In the genomic region with DNA sequence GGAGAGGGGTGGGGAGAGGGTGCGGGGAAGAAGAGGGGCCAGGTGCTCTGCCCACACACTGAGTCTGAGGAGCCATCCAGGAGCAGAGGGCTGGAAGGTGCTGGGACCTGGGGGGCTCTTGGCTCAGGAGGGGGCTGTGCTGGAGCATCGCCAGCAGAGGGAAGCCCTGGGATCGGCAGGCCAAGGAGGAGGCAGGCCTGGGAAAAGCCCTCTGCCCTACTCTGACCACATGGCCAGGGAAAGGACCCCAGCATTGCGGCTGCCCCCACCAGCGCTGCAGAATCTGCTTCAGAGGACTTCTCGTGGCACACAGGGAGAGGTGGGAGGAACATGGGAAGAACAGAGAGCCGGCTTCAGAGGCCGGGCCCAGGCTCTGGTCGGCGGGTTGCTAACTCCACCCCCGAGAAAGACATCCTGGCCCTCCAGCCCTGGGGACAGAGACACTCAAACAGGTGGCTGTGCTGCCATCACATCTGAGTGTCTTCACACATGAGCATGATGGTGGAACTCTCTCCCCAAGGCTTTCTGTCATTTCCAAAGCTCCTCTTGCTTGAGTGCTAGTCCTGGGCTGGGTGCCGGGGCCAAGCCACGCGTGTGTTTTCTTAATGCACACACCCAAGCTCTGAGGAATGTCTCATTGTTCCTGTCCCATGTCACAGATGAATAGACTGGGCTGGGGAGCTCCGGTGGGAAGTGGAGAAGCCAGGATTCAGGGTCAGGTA, we compare ENCODE assay signal across 27 cellular contexts.
"Had no signal": no experiment of that assay in that cellular context is flagged by ENCODE, and none has a peak within 500 bp of the region (broad histone marks: within the 10 kb centered on the region; RNA-seq: fewer than 3 reads in every experiment).

No MANE protein-coding gene starts in this region.

- H3K4me1 ChIP-seq: ascending aorta, breast epithelium, colonic mucosa, left ventricle myocardium inferior, sigmoid colon had no signal

- H3K4me3 Mint-ChIP-seq: central memory CD8-positive, alpha-beta T cell; effector memory CD8-positive, alpha-beta T cell; immature natural killer cell; nephron progenitor cell; stimulated activated naive B cell treated with anti-CD40 and anti-IgM and Interleukin-4, amounts not matched to agents 10 μg/mL and 1 μg/mL and 100 μg/mL, for 72 hours; WTC11 had no signal

- H3K4me3 ChIP-seq: ascending aorta, breast epithelium, colonic mucosa, dorsolateral prefrontal cortex, hepatocyte, left ventricle myocardium inferior, sigmoid colon, smooth muscle cell had no signal

- H2AFZ ChIP-seq: hepatocyte had no signal

- H3K4me1 Mint-ChIP-seq: central memory CD8-positive, alpha-beta T cell; immature natural killer cell; WTC11 had no signal

- ATAC-seq: activated naive CD4-positive, alpha-beta T cell treated with anti-CD3 and anti-CD28 coated beads, Interleukin-2, amount 50 U/mL, for 72 hours; effector memory CD8-positive, alpha-beta T cell; esophagus mucosa; WTC11 had no signal

- H3K9me3 Mint-ChIP-seq: activated naive CD4-positive, alpha-beta T cell treated with anti-CD3 and anti-CD28 coated beads, Interleukin-2, amount 50 U/mL, for 72 hours; central memory CD8-positive, alpha-beta T cell; effector memory CD8-positive, alpha-beta T cell; immature natural killer cell; nephron progenitor cell; stimulated activated naive B cell treated with anti-CD40 and anti-IgM and Interleukin-4, amounts not matched to agents 10 μg/mL and 1 μg/mL and 100 μg/mL, for 72 hours; WTC11 had no signal

- DNase-seq: activated CD4-positive, alpha-beta T cell treated with anti-CD3 and anti-CD28 coated beads, Interleukin-2, amount 50 U/mL, for 4 hours; activated gamma-delta T cell; activated T-cell treated with anti-CD3 and anti-CD28 coated beads, Interleukin-2, amount 50 U/mL, for 48 hours; colonic mucosa; dorsolateral prefrontal cortex; effector memory CD8-positive, alpha-beta T cell; glutamatergic neuron; immature natural killer cell; kidney glomerular epithelial cell; left ventricle myocardium inferior; nephron progenitor cell; sigmoid colon; stimulated activated CD4-positive, alpha-beta T cell treated with anti-CD3 and anti-CD28 coated beads, Interleukin-2, amount 100 ng/mL, for 48 hours; stimulated activated CD8-positive, alpha-beta memory T cell treated with anti-CD3 and anti-CD28 coated beads, Interleukin-4, amount 100 ng/mL, for 48 hours; stimulated activated naive B cell treated with anti-CD40 and anti-IgM and Interleukin-4, amounts not matched to agents 10 μg/mL and 1 μg/mL and 100 μg/mL, for 72 hours; T1000; trophoblast cell had no signal

- H3K79me2 ChIP-seq: hepatocyte had no signal

- H3K27me3 ChIP-seq: ascending aorta, colonic mucosa, hepatocyte had no signal

- FAIRE-seq: endothelial cell of umbilical vein, frontal cortex had no signal

- H3K36me3 ChIP-seq: ascending aorta, breast epithelium, colonic mucosa, left ventricle myocardium inferior, sigmoid colon had no signal

- H3K4me2 ChIP-seq: hepatocyte, smooth muscle cell had no signal

- H3K9me3 ChIP-seq: ascending aorta, breast epithelium, colonic mucosa, left ventricle myocardium inferior, sigmoid colon had no signal

- H3K27ac ChIP-seq: ascending aorta, breast epithelium, colonic mucosa, dorsolateral prefrontal cortex, hepatocyte, left ventricle myocardium inferior, sigmoid colon had no signal

- H3K36me3 Mint-ChIP-seq: activated naive CD4-positive, alpha-beta T cell treated with anti-CD3 and anti-CD28 coated beads, Interleukin-2, amount 50 U/mL, for 72 hours; immature natural killer cell; stimulated activated naive B cell treated with anti-CD40 and anti-IgM and Interleukin-4, amounts not matched to agents 10 μg/mL and 1 μg/mL and 100 μg/mL, for 72 hours; WTC11 had no signal

- H3K27ac Mint-ChIP-seq: activated naive CD4-positive, alpha-beta T cell treated with anti-CD3 and anti-CD28 coated beads, Interleukin-2, amount 50 U/mL, for 72 hours; effector memory CD8-positive, alpha-beta T cell; immature natural killer cell; nephron progenitor cell; stimulated activated naive B cell treated with anti-CD40 and anti-IgM and Interleukin-4, amounts not matched to agents 10 μg/mL and 1 μg/mL and 100 μg/mL, for 72 hours; WTC11 had no signal
